ENCODE assay signal across 10 cellular contexts in genomic region chr4:53929311-53929710, GRCh38.
DNase-seq lines count a peak whose midpoint lies in the region; ATAC-seq and TF ChIP-seq lines count a peak whose summit lies in the region.
"Had no signal": no experiment of that assay in that cellular context is flagged by ENCODE, and none has a peak within 500 bp of the region (broad histone marks: within the 10 kb centered on the region; RNA-seq: fewer than 3 reads in every experiment).

No MANE protein-coding gene starts in this region.

- H3K9me3 Mint-ChIP-seq in HFFc6 (peaks cover 4% of the 10 kb centered on the region; the same call in 1 of the 2 replicates), osteocyte (ENCODE audit: unreplicated experiment) (no peaks in the 10 kb centered on the region), progenitor cell of endocrine pancreas (ENCODE audit: low read depth) (peaks cover 3% of the 10 kb centered on the region)

- WGBS in spleen, 5 donors, result 58 to 79% (median 66%) methylated on average over 4 of the region's 4 CpGs

- BruUV-seq in PC-3 (replicated peaks; lab: Mats Ljungman, UMichigan), result no TSS peak

- TF ChIP-seq POLR2A in spleen (IDR thresholded peaks at IDR 0.05), result no peak

- H3K4me1 ChIP-seq in PC-3 (ENCODE audit: insufficient read depth, low read length), result peaks cover 45% of the 10 kb centered on the region
- H3K4me1 ChIP-seq in fibroblast of lung (ENCODE audit: control insufficient read depth, extremely low read depth, insufficient read depth, low read length), result peaks cover 9% of the 10 kb centered on the region
- peaks cover 0 to 20% (median 3%) of the 10 kb centered on the region in 6 donors for H3K4me1 ChIP-seq in spleen

- H3F3A ChIP-seq in PC-3 (ENCODE audit: low read length, unreplicated experiment), result no peaks in the 10 kb centered on the region

- H2AFZ ChIP-seq in PC-3 (ENCODE audit: low read length) (peak overlapping the region; percentile 45; the same call in 1 of the 2 replicates), fibroblast of lung (ENCODE audit: low read length) (no peak overlapping the region)

- TF ChIP-seq CTCF in HFFc6 (IDR thresholded peaks at IDR 0.05) (no peak), PC-3 (conservative IDR thresholded peaks at IDR 0.05; ENCODE audit: low read depth, low read length) (no peak), fibroblast of lung (conservative IDR thresholded peaks at IDR 0.05 in 1 of 2, IDR thresholded peaks at IDR 0.05 in 1 of 2; ENCODE audit: low read depth in 1 of 2, low read length in 2 of 2) (no peak), osteocyte (IDR thresholded peaks at IDR 0.05) (no peak), progenitor cell of endocrine pancreas (IDR thresholded peaks at IDR 0.05; ENCODE audit: unreplicated experiment) (no peak), spleen (IDR thresholded peaks at IDR 0.05 in 8 of 11, conservative IDR thresholded peaks at IDR 0.05 in 3 of 11) (no peak)

- no peaks in the 10 kb centered on the region for H3K9me2 ChIP-seq in PC-3 (replicated peaks; ENCODE audit: low read length)

- H3K36me3 ChIP-seq in PC-3 (ENCODE audit: low read depth, low read length) (no peaks in the 10 kb centered on the region), fibroblast of lung (ENCODE audit: control insufficient read depth, insufficient read depth, low read length) (no peaks in the 10 kb centered on the region), spleen (no peaks in the 10 kb centered on the region)
- H3K36me3 ChIP-seq: HAP-1 had no signal

- peaks cover 32% of the 10 kb centered on the region for H3K4me1 Mint-ChIP-seq in HFFc6 (ENCODE audit: low read depth)
- H3K4me1 Mint-ChIP-seq in osteocyte (ENCODE audit: unreplicated experiment), result peaks cover 35% of the 10 kb centered on the region
- H3K4me1 Mint-ChIP-seq in progenitor cell of endocrine pancreas (ENCODE audit: low read depth), result peaks cover 1% of the 10 kb centered on the region

- H3K27ac Mint-ChIP-seq in HFFc6 (peak overlapping the region; percentile 37; the same call in 1 of the 2 replicates), osteocyte (ENCODE audit: unreplicated experiment) (peak overlapping the region; percentile 24), progenitor cell of endocrine pancreas (no peak overlapping the region)

- H3K27me3 ChIP-seq in PC-3 (ENCODE audit: low read length), result no peaks in the 10 kb centered on the region
- no peaks in the 10 kb centered on the region for H3K27me3 ChIP-seq in fibroblast of lung (ENCODE audit: control insufficient read depth, insufficient read depth, low read length)
- peaks cover 0 to 7% (median 0%) of the 10 kb centered on the region in 7 donors for H3K27me3 ChIP-seq in spleen (replicated peaks in 1 of 7)

- DNase-seq in HFFc6, result no peak
- DNase-seq in PC-3, result no peak
- peak in 1 of 2 donors; percentile 80 for DNase-seq in fibroblast of lung (ENCODE audit: low read depth in 2 of 2)
- no peak for DNase-seq in osteocyte (ENCODE audit: extremely low spot score, unreplicated experiment)
- no peak for DNase-seq in stimulated activated CD4-positive, alpha-beta T cell treated with anti-CD3 and anti-CD28 coated beads, Interleukin-2, amount 100 ng/mL, for 24 hours
- DNase-seq in progenitor cell of endocrine pancreas (ENCODE audit: low spot score, unreplicated experiment), result no peak
- no peak for DNase-seq in spleen
- DNase-seq in stimulated activated CD4-positive, alpha-beta T cell treated with anti-CD3 and anti-CD28 coated beads, Interleukin-1b, Interleukin-23, amount 100 ng/mL, for 48 hours, result no peak
- DNase-seq: NCI-H187 treated with DMSO at 0.1 percent for 48 hours had no signal

- H4K20me1 ChIP-seq in PC-3 (ENCODE audit: low read length), result no peaks in the 10 kb centered on the region
- no peaks in the 10 kb centered on the region for H4K20me1 ChIP-seq in fibroblast of lung (ENCODE audit: control insufficient read depth, extremely low read depth, insufficient read depth, low read length)

- H3K79me2 ChIP-seq in PC-3 (ENCODE audit: low read length), result no peaks in the 10 kb centered on the region
- no peaks in the 10 kb centered on the region for H3K79me2 ChIP-seq in fibroblast of lung (ENCODE audit: control insufficient read depth, insufficient read depth, low read length)

- H3K36me3 Mint-ChIP-seq in HFFc6 (ENCODE audit: low read depth), result no peaks in the 10 kb centered on the region
- no peaks in the 10 kb centered on the region for H3K36me3 Mint-ChIP-seq in osteocyte (ENCODE audit: unreplicated experiment)
- no peaks in the 10 kb centered on the region for H3K36me3 Mint-ChIP-seq in progenitor cell of endocrine pancreas (ENCODE audit: insufficient read depth)

- intact Hi-C loops in PC-3 (cut with micrococcal nuclease) (no loop called here), spleen (cut with DNase I; ENCODE audit: low total_unique reads) (loop anchor here (5.0 kb wide), 1 partner anchor 288 kb away; no protein-coding TSS in a partner anchor)

- no peak overlapping the region for H3K4me3 ChIP-seq in PC-3 (ENCODE audit: low read length)
- H3K4me3 ChIP-seq in fibroblast of lung (replicated peaks in 1 of 4; ENCODE audit: control extremely low read depth in 1 of 4, insufficient read depth in 1 of 4, low read depth in 3 of 4, low read length in 4 of 4), result no peak overlapping the region
- no peak overlapping the region for H3K4me3 ChIP-seq in spleen
- H3K4me3 ChIP-seq: HAP-1 had no signal

- H3K4me3 Mint-ChIP-seq in HFFc6 (no peak overlapping the region), osteocyte (ENCODE audit: unreplicated experiment) (no peak overlapping the region), progenitor cell of endocrine pancreas (ENCODE audit: low read depth) (no peak overlapping the region)

- POLR2A ChIA-PET in PC-3 (lab: Charles Lee; ENCODE audit: unreplicated experiment), result no interaction called here

- no peak for ATAC-seq in PC-3

- H3K27ac ChIP-seq in PC-3 (ENCODE audit: low read length), result peak overlapping the region; percentile 90
- peak overlapping the region; percentile 8 for H3K27ac ChIP-seq in fibroblast of lung (ENCODE audit: insufficient read depth, low read length)
- peak overlapping the region in 1 of 8 donors; percentile 24 for H3K27ac ChIP-seq in spleen

- CTCF ChIA-PET in PC-3 (lab: Charles Lee), result interaction anchor here (0.5 to 2.1 kb wide), 7 partner anchors 15 to 304 kb away, joined by 5 to 18 read pairs (median 6); no protein-coding TSS in a partner anchor

- H3K9me3 ChIP-seq in PC-3 (ENCODE audit: low read length), result no peaks in the 10 kb centered on the region
- no peaks in the 10 kb centered on the region for H3K9me3 ChIP-seq in fibroblast of lung (ENCODE audit: control insufficient read depth, insufficient read depth, low read depth, low read length)
- no peaks in the 10 kb centered on the region for H3K9me3 ChIP-seq in spleen
- H3K9me3 ChIP-seq: HAP-1 had no signal

- H3K27me3 Mint-ChIP-seq in HFFc6 (ENCODE audit: insufficient read depth), result no peaks in the 10 kb centered on the region
- no peaks in the 10 kb centered on the region for H3K27me3 Mint-ChIP-seq in osteocyte (ENCODE audit: unreplicated experiment)
- H3K27me3 Mint-ChIP-seq in progenitor cell of endocrine pancreas, result peaks cover 33% of the 10 kb centered on the region

- H3K4me2 ChIP-seq in PC-3 (ENCODE audit: low read length) (no peak overlapping the region), fibroblast of lung (ENCODE audit: extremely low read depth, insufficient read depth, low read length) (no peak overlapping the region)

- H3K9ac ChIP-seq in PC-3 (ENCODE audit: low read length), result peak overlapping the region; percentile 48
- H3K9ac ChIP-seq in fibroblast of lung (ENCODE audit: insufficient read depth, low read length), result no peak overlapping the region
